ENCODE assay signal across 1 cellular context in the genomic region with DNA sequence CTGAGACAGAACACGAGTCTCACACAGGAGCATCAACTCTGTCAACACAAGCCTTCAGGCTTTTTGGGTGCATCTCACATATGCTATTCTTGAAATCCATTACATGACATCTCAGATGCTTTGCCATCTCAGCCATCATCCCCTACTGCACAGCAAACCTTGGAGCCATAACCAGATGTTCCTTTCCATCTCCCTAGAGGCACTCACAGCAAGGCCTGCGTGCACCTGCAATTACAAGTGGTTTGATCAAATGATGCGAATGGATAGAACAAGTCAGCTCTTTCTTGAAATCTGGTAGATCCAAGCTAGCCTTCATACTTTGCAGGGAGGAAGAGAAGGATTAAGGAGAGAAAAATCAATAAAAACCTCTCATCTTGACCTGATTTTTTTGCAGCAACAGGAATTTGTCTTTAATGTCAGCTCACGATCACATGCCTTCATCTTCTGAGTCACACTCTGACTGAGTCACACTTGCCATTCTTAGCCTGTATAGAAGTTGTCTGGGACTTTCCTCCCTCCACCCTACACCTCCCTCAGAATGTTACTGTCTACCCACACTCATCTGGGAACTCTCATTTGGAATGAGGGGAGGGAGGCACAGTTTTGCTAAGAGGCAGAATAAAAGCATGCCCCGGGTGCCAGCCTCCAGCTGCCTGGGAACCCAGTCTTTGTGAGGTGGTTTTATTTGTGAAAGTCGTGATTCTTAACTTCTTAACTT.
TF ChIP-seq lines count a peak whose summit lies in the region.

No MANE protein-coding gene starts in this region.

TF ChIP-seq in H1, 55 proteins besides CTCF, POLR2A, EP300 and RAD21:
- no peak for TF ChIP-seq TEAD4 (IDR thresholded peaks at IDR 0.05; ENCODE audit: low read depth, low read length)
- no peak for TF ChIP-seq ASH2L (IDR thresholded peaks at IDR 0.05; ENCODE audit: low read length)
